Comparison of ENCODE assay signal across 7 cellular contexts in the genomic region with DNA sequence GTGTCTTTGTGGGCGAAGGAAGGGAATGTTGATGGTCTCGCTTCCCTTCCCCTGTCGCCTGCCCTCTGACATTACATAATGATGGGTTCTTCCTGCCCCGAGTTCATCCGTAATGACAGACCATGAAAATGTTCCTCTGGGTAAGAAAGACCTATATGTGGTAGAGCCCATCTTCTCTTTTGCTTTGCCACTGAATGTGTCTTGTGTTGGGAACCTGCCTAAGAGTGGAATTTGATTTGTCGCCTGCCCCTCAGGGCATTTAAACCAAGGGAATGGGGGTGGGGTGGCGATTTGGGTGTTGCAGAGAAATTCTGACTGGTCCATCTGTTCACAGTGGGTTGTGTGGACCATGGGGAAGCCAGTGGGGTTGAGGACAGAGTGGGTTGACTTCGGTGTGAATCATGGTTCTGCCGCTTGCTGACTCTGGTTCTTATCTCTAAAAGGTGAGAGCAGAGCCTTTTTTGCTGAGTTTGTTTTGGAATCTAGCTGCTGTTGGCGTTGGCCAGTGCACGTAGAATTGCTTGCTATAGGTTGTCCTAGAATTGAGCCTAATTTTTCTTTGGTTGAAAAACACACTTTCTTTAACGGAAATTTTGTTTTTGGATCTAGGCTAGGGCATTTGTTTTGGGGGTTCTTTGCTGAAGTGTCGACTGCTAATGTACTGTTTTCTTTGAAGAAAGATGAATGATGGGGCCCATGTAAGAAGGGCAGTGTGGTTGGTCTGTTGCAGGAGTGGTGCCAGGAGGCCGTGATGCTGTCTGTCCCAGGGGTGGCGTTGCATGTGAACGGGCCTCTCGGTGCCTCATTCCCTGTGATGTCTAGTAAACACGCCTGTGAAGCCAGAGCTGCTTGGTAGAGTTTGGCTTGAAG. TPM values are rescaled to one million over a fixed set of nuclear protein-coding genes. Genes with fewer than 3 reads are reported as not detected.
DNase-seq lines count a peak whose midpoint lies in the region; ATAC-seq, FAIRE-seq and TF ChIP-seq lines count a peak whose summit lies in the region.

No MANE protein-coding gene starts in this region.

- H3K27ac Mint-ChIP-seq in MCF 10A (ENCODE audit: low read depth, unreplicated experiment) (peak overlapping the region; percentile 87), memory B cell (peak overlapping the region; percentile 94)

- H3K4me1 Mint-ChIP-seq in MCF 10A (ENCODE audit: insufficient read depth, unreplicated experiment) (peaks cover 9% of the 10 kb centered on the region), memory B cell (peaks cover 16% of the 10 kb centered on the region)

- peak overlapping the region; percentile 71 to 92 (median 79) for H3K27ac ChIP-seq in upper lobe of left lung

- H3K9me3 ChIP-seq in upper lobe of left lung = no peaks in the 10 kb centered on the region

- H3K36me3 ChIP-seq in upper lobe of left lung = no peaks in the 10 kb centered on the region

- CTCF ChIA-PET in MCF 10A (lab: Yijun Ruan, JAX) = interaction anchor here (0.6 to 1.4 kb wide), 5 partner anchors 18 to 712 kb away, joined by 3 to 7 read pairs (median 5); no protein-coding TSS in a partner anchor

- no peak for TF ChIP-seq EP300 in upper lobe of left lung (IDR thresholded peaks at IDR 0.05)

- DNase-seq in GM12891 (ENCODE audit: insufficient read length, low spot score) (no peak), NCI-H82 treated with DMSO at 0.1 percent for 48 hours (lab: John Stamatoyannopoulos, UW; ENCODE audit: unreplicated experiment) (peak; percentile 14), MCF 10A (ENCODE audit: unreplicated experiment) (no peak), memory B cell (ENCODE audit: low spot score in 2 of 2) (no peak), upper lobe of left lung (no peak), HuH-7.5 (ENCODE audit: low spot score) (no peak)

- ATAC-seq in memory B cell (ENCODE audit: low read depth) (no peak), upper lobe of left lung (ENCODE audit: low FRiP score in 2 of 2) (peak; percentile 6 to 16), HG03565 (IDR thresholded peaks at IDR 0.05; ENCODE audit: unreplicated experiment) (no peak)

- H3K27me3 ChIP-seq in upper lobe of left lung = no peaks in the 10 kb centered on the region

- FAIRE-seq in GM12891 (lab: Jason Lieb, UNC) = peak; percentile 43

- peaks cover 4% of the 10 kb centered on the region for H3K27me3 Mint-ChIP-seq in MCF 10A (ENCODE audit: insufficient read depth, unreplicated experiment)
- no peaks in the 10 kb centered on the region for H3K27me3 Mint-ChIP-seq in memory B cell

- BruUV-seq in MCF 10A (replicated peaks; lab: Mats Ljungman, UMichigan) = TSS peak; percentile 26

- no peaks in the 10 kb centered on the region for H3K36me3 Mint-ChIP-seq in MCF 10A (ENCODE audit: insufficient read depth, unreplicated experiment)
- no peaks in the 10 kb centered on the region for H3K36me3 Mint-ChIP-seq in memory B cell

- TF ChIP-seq POLR2A in GM12891 (IDR thresholded peaks at IDR 0.05; ENCODE audit: low read depth, low read length) = no peak
- no peak for TF ChIP-seq POLR2A in upper lobe of left lung (IDR thresholded peaks at IDR 0.05)

- POLR2A ChIA-PET in MCF 10A (lab: Yijun Ruan, JAX) = interaction anchor here (0.6 to 2.0 kb wide), 3 partner anchors 11 to 515 kb away, joined by 3 to 6 read pairs (median 4); no protein-coding TSS in a partner anchor

- no peaks in the 10 kb centered on the region for H3K9me3 Mint-ChIP-seq in MCF 10A (ENCODE audit: unreplicated experiment)
- H3K9me3 Mint-ChIP-seq in memory B cell = no peaks in the 10 kb centered on the region

- intact Hi-C loops in MCF 10A (cut with micrococcal nuclease) = no loop called here

- H3K4me3 Mint-ChIP-seq in MCF 10A (ENCODE audit: unreplicated experiment) (peak overlapping the region; percentile 90), memory B cell (peak overlapping the region; percentile 92)

- peak overlapping the region; percentile 59 to 93 (median 80) for H3K4me3 ChIP-seq in upper lobe of left lung

- H3K4me1 ChIP-seq in upper lobe of left lung = peaks cover 12 to 29% (median 21%) of the 10 kb centered on the region in 4 donors

- 48 to 54% methylated on average over 18 of the region's 18 CpGs for WGBS in upper lobe of left lung, 2 donors

- TF ChIP-seq CTCF in MCF 10A (IDR thresholded peaks at IDR 0.05; ENCODE audit: unreplicated experiment) (no peak), upper lobe of left lung (IDR thresholded peaks at IDR 0.05) (no peak)

TF ChIP-seq in GM12891, 5 proteins besides CTCF, POLR2A, EP300 and RAD21:
- 0 out of 2 replicates have a peak, but pooled peaks have one; percentile 1 for TF ChIP-seq SPI1 (IDR thresholded peaks at IDR 0.05; ENCODE audit: low read depth, low read length)
- TF ChIP-seq POU2F2 (IDR thresholded peaks at IDR 0.05; ENCODE audit: low read depth, low read length) = no peak

RNA-seq across cellular contexts. Expression of gene INPP4A, which starts 1.3 kb away (rescaled TPM):
- polyA plus RNA-seq in GM12891 (2012; ENCODE audit: low read depth, missing spikeins) = 16.5 TPM
- 20.8 and 21.5 TPM in 2 replicates for total RNA-seq in MCF 10A (2022)
- 10 to 100 TPM; 23.3 to 93.2 (median 36.5) TPM for total RNA-seq in upper lobe of left lung

Comparison
In these comparisons a context has a peak if more than half of its experiments do, and no peak if none do; other contexts are left out.
1. ATAC-seq: peak in upper lobe of left lung (2 of 2); none in memory B cell (single experiment) and HG03565 (single experiment).